Comparison of ENCODE assay signal across 14 cellular contexts in the genomic region with DNA sequence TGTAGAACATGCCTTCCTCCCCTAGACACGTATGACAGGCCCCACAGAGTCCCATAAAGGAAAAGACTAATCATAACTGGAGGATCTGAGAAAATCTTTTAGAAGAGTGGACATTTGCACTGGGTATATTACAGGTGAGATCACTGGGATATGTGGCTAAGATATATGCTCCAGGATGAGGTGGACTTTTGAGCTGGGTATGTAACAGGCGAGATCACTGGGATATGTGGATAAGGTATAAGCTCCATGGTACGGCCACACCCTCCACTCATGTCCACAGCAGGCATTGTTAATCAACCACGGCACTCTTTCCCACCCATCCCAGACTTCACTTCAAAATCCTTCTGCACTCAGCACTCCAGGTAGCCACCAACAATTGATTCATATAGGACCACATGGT. TPM values are rescaled to one million over a fixed set of nuclear protein-coding genes. Genes with fewer than 3 reads are reported as not detected.
A peak's percentile ranks its signal among the peaks of the same experiment; 100 is the strongest.
DNase-seq lines count a peak whose midpoint lies in the region; ATAC-seq, FAIRE-seq and TF ChIP-seq lines count a peak whose summit lies in the region.
"Had no signal": no experiment of that assay in that cellular context is flagged by ENCODE, and none has a peak within 500 bp of the region (broad histone marks: within the 10 kb centered on the region; RNA-seq: fewer than 3 reads in every experiment).

No MANE protein-coding gene starts in this region.

- H3K4me3 ChIP-seq in HepG2 (replicated peaks in 1 of 3; ENCODE audit: insufficient read depth in 1 of 3, low read depth in 2 of 3, low read length in 3 of 3) (no peak overlapping the region), right lobe of liver (no peak overlapping the region), mucosa of descending colon (no peak overlapping the region)
- H3K4me3 ChIP-seq: BLaER1 had no signal

- TF ChIP-seq EP300 in HepG2 (IDR thresholded peaks at IDR 0.05; ENCODE audit: low read depth in 2 of 2, low read length in 2 of 2) = no peak
- no peak for TF ChIP-seq EP300 in HepG2 (CRISPR knock-in tag; IDR thresholded peaks at IDR 0.05; ENCODE audit: borderline replicate concordance)

- H2AFZ ChIP-seq in HepG2 (ENCODE audit: low read length) = no peak overlapping the region

- DNase-seq in HepG2 (ENCODE audit: low spot score) (no peak), right lobe of liver (no peak), left colon (no peak), mucosa of descending colon (no peak), CD1c-positive myeloid dendritic cell (ENCODE audit: extremely low spot score) (no peak), NAMALWA (ENCODE audit: low spot score) (no peak)
- DNase-seq: 8988T; Calu3; CD8-positive, alpha-beta T cell; DMS79 treated with DMSO at 0.1 percent for 48 hours; GF-D8 had no signal

- 96% methylated on average over 4 of the region's 4 CpGs for WGBS in HepG2 (ENCODE audit: low lambda C conversion rate)
- 100% methylated on average over 1 of the region's 4 CpGs for whole genome bisulfite sequencing in right lobe of liver (ENCODE audit: insufficient coverage, low coverage, low lambda C conversion rate, missing lambda C conversion rate)

- no peak overlapping the region for H3K27ac ChIP-seq in HepG2 (ENCODE audit: extremely low read length, insufficient read depth, low read length)
- no peak overlapping the region for H3K27ac ChIP-seq in right lobe of liver
- H3K27ac ChIP-seq: BLaER1 had no signal

- TF ChIP-seq RAD21 in HepG2 (CRISPR knock-in tag; IDR thresholded peaks at IDR 0.05) = no peak

- no peaks in the 10 kb centered on the region for H4K20me1 ChIP-seq in HepG2 (ENCODE audit: insufficient read depth, low read length)
- H4K20me1 ChIP-seq: BLaER1 had no signal

- H3K79me2 ChIP-seq in HepG2 (ENCODE audit: insufficient read depth, low read length) = no peaks in the 10 kb centered on the region

- H3K4me2 ChIP-seq in HepG2 (ENCODE audit: low read depth, low read length) = no peak overlapping the region
- H3K4me2 ChIP-seq: BLaER1 had no signal

- H3K27me3 ChIP-seq in HepG2 (ENCODE audit: control insufficient read depth in 1 of 2, insufficient read depth in 2 of 2, low read length in 2 of 2) (no peaks in the 10 kb centered on the region), right lobe of liver (no peaks in the 10 kb centered on the region)
- H3K27me3 ChIP-seq: BLaER1 had no signal

- FAIRE-seq in HepG2 (lab: Jason Lieb, UNC) = no peak
- FAIRE-seq: H1 had no signal

- H3K4me1 ChIP-seq in HepG2 (ENCODE audit: insufficient read depth, low read length) = peaks cover 26% of the 10 kb centered on the region
- H3K4me1 ChIP-seq in right lobe of liver = peaks cover 0 to 4% (median 0%) of the 10 kb centered on the region in 4 donors
- H3K4me1 ChIP-seq in mucosa of descending colon (ENCODE audit: low read depth) = peaks cover under 1% of the 10 kb centered on the region

- no TSS peak for BruUV-seq in HepG2 (replicated peaks; lab: Mats Ljungman, UMichigan)

- CTCF ChIA-PET in HepG2 (lab: Yijun Ruan, JAX; ENCODE audit: low intra/inter-chr PET ratio, low total read pairs) = no interaction called here

- TF ChIP-seq POLR2A in HepG2 (IDR thresholded peaks at IDR 0.05; ENCODE audit: insufficient read depth in 1 of 2, low read depth in 2 of 2, low read length in 2 of 2) = no peak
- TF ChIP-seq POLR2A in right lobe of liver (IDR thresholded peaks at IDR 0.05) = no peak

- POLR2A ChIA-PET in HepG2 (lab: Yijun Ruan, JAX) = no interaction called here

- no peak overlapping the region for H3K9ac ChIP-seq in HepG2 (ENCODE audit: insufficient read depth, low read depth, low read length)
- H3K9ac ChIP-seq: BLaER1 had no signal

- H3K36me3 ChIP-seq in HepG2 (replicated peaks in 1 of 2; ENCODE audit: control insufficient read depth in 1 of 2, insufficient read depth in 2 of 2, low read length in 2 of 2) = no peaks in the 10 kb centered on the region
- no peaks in the 10 kb centered on the region for H3K36me3 ChIP-seq in right lobe of liver
- H3K36me3 ChIP-seq in mucosa of descending colon (ENCODE audit: low read depth) = no peaks in the 10 kb centered on the region

- ATAC-seq in HepG2 (no peak), right lobe of liver (no peak), left colon (peak; percentile 74), mucosa of descending colon (peak; percentile 85), GM18861 (IDR thresholded peaks at IDR 0.05; ENCODE audit: unreplicated experiment) (no peak)
- ATAC-seq: CD8-positive, alpha-beta T cell had no signal

- intact Hi-C loops in HepG2 (cut with micrococcal nuclease; ENCODE audit: unreplicated experiment) = no loop called here
- intact Hi-C loops in right lobe of liver (cut with DNase I) = no loop called here
- intact Hi-C loops in left colon (cut with DNase I, micrococcal nuclease) = no loop called here
- intact Hi-C loops in mucosa of descending colon (cut with DNase I, micrococcal nuclease) = no loop called here

- TF ChIP-seq CTCF in HepG2 (CRISPR knock-in tag; IDR thresholded peaks at IDR 0.05) (no peak), right lobe of liver (IDR thresholded peaks at IDR 0.05) (no peak), mucosa of descending colon (IDR thresholded peaks at IDR 0.05) (no peak)

- in situ Hi-C loops in HepG2 (cut with HindIII; ENCODE audit: extremely low pct_ligation_motif_present, low pct_unique_long_range_greater_than_20kb) = no loop called here

- H3K9me3 ChIP-seq in HepG2 (ENCODE audit: low read length) = peaks cover 8% of the 10 kb centered on the region; the same call in 1 of the 2 replicates
- no peaks in the 10 kb centered on the region for H3K9me3 ChIP-seq in right lobe of liver
- H3K9me3 ChIP-seq in mucosa of descending colon = no peaks in the 10 kb centered on the region

TF ChIP-seq in HepG2, 621 proteins besides CTCF, POLR2A, EP300 and RAD21:
- no peak for TF ChIP-seq ZNF850 (CRISPR knock-in tag; conservative IDR thresholded peaks at IDR 0.05)
- no peak for TF ChIP-seq KDM2A (CRISPR knock-in tag; IDR thresholded peaks at IDR 0.05; ENCODE audit: borderline replicate concordance, low read depth)
- peak; percentile 82; the same call in 1 of the 2 replicates for TF ChIP-seq ZFP1 (CRISPR knock-in tag; IDR thresholded peaks at IDR 0.05)
- TF ChIP-seq, protein P1, sequence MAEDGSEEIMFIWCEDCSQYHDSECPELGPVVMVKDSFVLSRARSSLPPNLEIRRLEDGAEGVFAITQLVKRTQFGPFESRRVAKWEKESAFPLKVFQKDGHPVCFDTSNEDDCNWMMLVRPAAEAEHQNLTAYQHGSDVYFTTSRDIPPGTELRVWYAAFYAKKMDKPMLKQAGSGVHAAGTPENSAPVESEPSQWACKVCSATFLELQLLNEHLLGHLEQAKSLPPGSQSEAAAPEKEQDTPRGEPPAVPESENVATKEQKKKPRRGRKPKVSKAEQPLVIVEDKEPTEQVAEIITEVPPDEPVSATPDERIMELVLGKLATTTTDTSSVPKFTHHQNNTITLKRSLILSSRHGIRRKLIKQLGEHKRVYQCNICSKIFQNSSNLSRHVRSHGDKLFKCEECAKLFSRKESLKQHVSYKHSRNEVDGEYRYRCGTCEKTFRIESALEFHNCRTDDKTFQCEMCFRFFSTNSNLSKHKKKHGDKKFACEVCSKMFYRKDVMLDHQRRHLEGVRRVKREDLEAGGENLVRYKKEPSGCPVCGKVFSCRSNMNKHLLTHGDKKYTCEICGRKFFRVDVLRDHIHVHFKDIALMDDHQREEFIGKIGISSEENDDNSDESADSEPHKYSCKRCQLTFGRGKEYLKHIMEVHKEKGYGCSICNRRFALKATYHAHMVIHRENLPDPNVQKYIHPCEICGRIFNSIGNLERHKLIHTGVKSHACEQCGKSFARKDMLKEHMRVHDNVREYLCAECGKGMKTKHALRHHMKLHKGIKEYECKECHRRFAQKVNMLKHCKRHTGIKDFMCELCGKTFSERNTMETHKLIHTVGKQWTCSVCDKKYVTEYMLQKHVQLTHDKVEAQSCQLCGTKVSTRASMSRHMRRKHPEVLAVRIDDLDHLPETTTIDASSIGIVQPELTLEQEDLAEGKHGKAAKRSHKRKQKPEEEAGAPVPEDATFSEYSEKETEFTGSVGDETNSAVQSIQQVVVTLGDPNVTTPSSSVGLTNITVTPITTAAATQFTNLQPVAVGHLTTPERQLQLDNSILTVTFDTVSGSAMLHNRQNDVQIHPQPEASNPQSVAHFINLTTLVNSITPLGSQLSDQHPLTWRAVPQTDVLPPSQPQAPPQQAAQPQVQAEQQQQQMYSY (CRISPR knock-in tag; IDR thresholded peaks at IDR 0.05) = no peak
- TF ChIP-seq RBM22 (optimal IDR thresholded peaks at IDR 0.05; ENCODE audit: low read length) = no peak

RNA-seq across cellular contexts. Expression of gene CLMN, which starts 34.1 kb away (rescaled TPM):
- total RNA-seq in HepG2 (2016; rRNA removed; fragmentation: Illumina TruSeq; extraction: Trizol) = 15.1 and 16.2 TPM in 2 replicates
- total RNA-seq in HepG2 (2016; cell fraction: cytosol; rRNA removed; fragmentation: Illumina TruSeq; extraction: Trizol; ENCODE audit: low read depth) = 4.4 and 5.9 TPM in 2 replicates
- total RNA-seq in HepG2 (2016; cell fraction: insoluble cytoplasmic fraction; rRNA removed; fragmentation: Illumina TruSeq; extraction: Trizol) = 13.1 and 14.8 TPM in 2 replicates
- 8.6 and 9.0 TPM in 2 replicates for total RNA-seq in HepG2 (2016; cell fraction: membrane; rRNA removed; fragmentation: Illumina TruSeq; extraction: Trizol)
- total RNA-seq in HepG2 (2016; cell fraction: nucleus; rRNA removed; fragmentation: Illumina TruSeq; extraction: Trizol) = 21.4 and 22.0 TPM in 2 replicates
- 16.4 and 16.7 TPM in 2 replicates for polyA plus RNA-seq in HepG2 (2011; rRNA removed)
- polyA plus RNA-seq in HepG2 (2011; cell fraction: cytosol; rRNA removed) = 5.7 and 6.9 TPM in 2 replicates
- polyA plus RNA-seq in HepG2 (2011; cell fraction: nucleus; rRNA removed) = 55.9 and 58.4 TPM in 2 replicates
- 12.5 and 17.3 TPM in 2 replicates for polyA plus RNA-seq in HepG2 (2012)
- 4.6 and 4.9 TPM in 2 replicates for polyA plus RNA-seq in HepG2 (2016; cell fraction: cytosol; fragmentation: Illumina TruSeq; extraction: Trizol; ENCODE audit: low read depth)
- 10.5 and 11.4 TPM in 2 replicates for polyA plus RNA-seq in HepG2 (2016; cell fraction: insoluble cytoplasmic fraction; fragmentation: Illumina TruSeq; extraction: Trizol; ENCODE audit: low read depth)
- polyA plus RNA-seq in HepG2 (2016; cell fraction: membrane; fragmentation: Illumina TruSeq; extraction: Trizol; ENCODE audit: low read depth) = 7.1 and 7.5 TPM in 2 replicates
- 24.4 and 27.2 TPM in 2 replicates for polyA plus RNA-seq in HepG2 (2016; cell fraction: nucleus; fragmentation: Illumina TruSeq; extraction: Trizol; ENCODE audit: insufficient read depth, low read depth)
- polyA minus RNA-seq in HepG2 (2011; rRNA and poly(A)+ RNA removed; ENCODE audit: low replicate concordance) = 0.51 and 12.1 TPM in 2 replicates
- 8.5 and 10.6 TPM in 2 replicates for polyA minus RNA-seq in HepG2 (2011; cell fraction: cytosol; rRNA and poly(A)+ RNA removed)
- polyA minus RNA-seq in HepG2 (2011; cell fraction: nucleus; rRNA and poly(A)+ RNA removed) = 45.1 and 53.1 TPM in 2 replicates
- 10 to 100 TPM; 18.4 to 91.8 (median 47.8) TPM for total RNA-seq in right lobe of liver
- total RNA-seq in left colon = 100 to 1,000 TPM; 125 to 135 TPM
- total RNA-seq in mucosa of descending colon = 100 to 1,000 TPM in 2 of 3 donors, 10 to 100 TPM in 1; 73.7 to 200 (median 132) TPM

Comparison
In these comparisons a context has a peak if more than half of its experiments do, and no peak if none do; other contexts are left out.
1. ATAC-seq: peak in left colon (single experiment) and mucosa of descending colon (single experiment); none in HepG2 (single experiment), right lobe of liver (0 of 4) and GM18861 (single experiment).